ENCODE assay signal across 2 cellular contexts in genomic region chr2:17630089-17630488, GRCh38.
TF ChIP-seq lines count a peak whose summit lies in the region.

No MANE protein-coding gene starts in this region.

TF ChIP-seq in HepG2, 621 proteins besides CTCF, POLR2A, EP300 and RAD21:
- TF ChIP-seq STAG1 (CRISPR knock-in tag; IDR thresholded peaks at IDR 0.05) (peak; percentile 35; the same call in 1 of the 2 replicates), BRF2 (CRISPR knock-in tag; IDR thresholded peaks at IDR 0.05) (no peak), FOXO4 (CRISPR knock-in tag; conservative IDR thresholded peaks at IDR 0.05) (0 out of 2 replicates have a peak, but pooled peaks have one; percentile 35), ATM (IDR thresholded peaks at IDR 0.05; ENCODE audit: borderline replicate concordance) (no peak)

TF ChIP-seq in H1, 55 proteins besides CTCF, POLR2A, EP300 and RAD21:
- TF ChIP-seq KDM4A (IDR thresholded peaks at IDR 0.05; ENCODE audit: low read depth, low read length, severe bottlenecking) (no peak), CREB1 (IDR thresholded peaks at IDR 0.05) (no peak), POU5F1 (IDR thresholded peaks at IDR 0.05; ENCODE audit: low read depth, low read length) (no peak), HDAC2 (IDR thresholded peaks at IDR 0.05; ENCODE audit: borderline replicate concordance in 1 of 2, low read depth in 2 of 2, low read length in 2 of 2) (no peak), BACH1 (IDR thresholded peaks at IDR 0.05; ENCODE audit: low read length) (no peak), MAX (IDR thresholded peaks at IDR 0.05) (no peak), NANOG (IDR thresholded peaks at IDR 0.05; ENCODE audit: insufficient read depth, low read depth, low read length, poor library complexity, severe bottlenecking) (no peak), RXRA (IDR thresholded peaks at IDR 0.05; ENCODE audit: insufficient read depth, low read depth, low read length) (no peak), TCF12 (IDR thresholded peaks at IDR 0.05; ENCODE audit: low read depth, low read length) (no peak), JUN (IDR thresholded peaks at IDR 0.05; ENCODE audit: low read depth, low read length) (no peak), BCL11A (IDR thresholded peaks at IDR 0.05; ENCODE audit: low read depth in 2 of 2, low read length in 2 of 2) (no peak), HDAC6 (IDR thresholded peaks at IDR 0.05; ENCODE audit: low read depth, low read length) (no peak), KDM5A (IDR thresholded peaks at IDR 0.05; ENCODE audit: low read length) (no peak), SP1 (IDR thresholded peaks at IDR 0.05; ENCODE audit: low read depth, low read length) (no peak), CBX8 (IDR thresholded peaks at IDR 0.05; ENCODE audit: borderline replicate concordance, low read depth, low read length) (no peak)
